8 cellular contexts compared by ENCODE assay signal in genomic region chr20:49562341-49563014, GRCh38. TPM values are rescaled to one million over a fixed set of nuclear protein-coding genes. Genes with fewer than 3 reads are reported as not detected.
DNase-seq lines count a peak whose midpoint lies in the region; ATAC-seq and TF ChIP-seq lines count a peak whose summit lies in the region.

No MANE protein-coding gene starts in this region.

- H3K23ac ChIP-seq in trophoblast cell (ENCODE audit: low read length), result no peak overlapping the region

- no peak overlapping the region for H4K12ac ChIP-seq in trophoblast cell (ENCODE audit: low read depth, low read length)

- no peak overlapping the region for H2BK5ac ChIP-seq in trophoblast cell (ENCODE audit: low read depth, low read length, poor library complexity)

- H4K8ac ChIP-seq in trophoblast cell (ENCODE audit: low read depth, low read length), result no peak overlapping the region

- H3K27me3 ChIP-seq in SK-N-SH (ENCODE audit: insufficient read depth), result no peaks in the 10 kb centered on the region
- no peaks in the 10 kb centered on the region for H3K27me3 ChIP-seq in trophoblast cell (ENCODE audit: insufficient read depth, low read length)

- TF ChIP-seq RAD21 in SK-N-SH (IDR thresholded peaks at IDR 0.05; ENCODE audit: low read length), result no peak

- peak in 1 of 2 experiments; percentile 55; a peak in 1 of 4 replicates for TF ChIP-seq EP300 in SK-N-SH (IDR thresholded peaks at IDR 0.05; ENCODE audit: borderline replicate concordance in 1 of 2, low read depth in 1 of 2, low read length in 1 of 2)

- H2BK120ac ChIP-seq in trophoblast cell (ENCODE audit: insufficient read depth, low read length, poor library complexity), result no peak overlapping the region

- no peaks in the 10 kb centered on the region for H3K9me2 ChIP-seq in SK-N-SH

- no peak overlapping the region; the same call in 1 of the 2 replicates for H2AFZ ChIP-seq in SK-N-SH (ENCODE audit: low read depth)
- no peak overlapping the region for H2AFZ ChIP-seq in trophoblast cell (ENCODE audit: insufficient read depth, low read length, poor library complexity)

- peak overlapping the region; percentile 8 for H3K18ac ChIP-seq in trophoblast cell (ENCODE audit: low read length)

- no peak overlapping the region for H3K14ac ChIP-seq in trophoblast cell (ENCODE audit: low read length)

- no peak overlapping the region for H4K91ac ChIP-seq in trophoblast cell (ENCODE audit: low read depth, low read length)

- peaks cover 4% of the 10 kb centered on the region for H3K79me1 ChIP-seq in trophoblast cell (ENCODE audit: low read length)

- POLR2A ChIA-PET in SK-N-SH (lab: Yijun Ruan, JAX), result no interaction called here

- H3K27ac ChIP-seq in SK-N-SH (ENCODE audit: low read depth in 2 of 2, low read length in 1 of 2) (no peak overlapping the region), trophoblast cell (ENCODE audit: low read depth, low read length) (peak overlapping the region; percentile 48), substantia nigra (ENCODE audit: low read depth, low read length, poor library complexity, severe bottlenecking) (no peak overlapping the region)

- H3K9me3 ChIP-seq in SK-N-SH (no peaks in the 10 kb centered on the region), trophoblast cell (ENCODE audit: insufficient read depth, low read depth, low read length) (peaks cover 2% of the 10 kb centered on the region)

- peak; percentile 33 for DNase-seq in COLO829 (ENCODE audit: low spot score)
- no peak for DNase-seq in SK-N-SH
- peak; percentile 86 for DNase-seq in Right ventricle myocardium superior
- no peak for DNase-seq in trophoblast cell
- no peak for DNase-seq in activated CD4-positive, alpha-beta T cell treated with anti-CD3 and anti-CD28 coated beads for 1 hour
- DNase-seq in NCI-H446 (lab: John Stamatoyannopoulos, UW), result no peak
- no peak for DNase-seq in substantia nigra (lab: John Stamatoyannopoulos, UW)

- CTCF ChIA-PET in SK-N-SH (lab: Yijun Ruan, JAX), result interaction anchor here (1.2 to 3.0 kb wide), 2 partner anchors 21 to 46 kb away, joined by 3 to 11 read pairs; no protein-coding TSS in a partner anchor

- intact Hi-C loops in Right ventricle myocardium superior (cut with DNase I), result no loop called here

- H4K20me1 ChIP-seq in SK-N-SH (ENCODE audit: insufficient read depth), result no peaks in the 10 kb centered on the region

- no peak for TF ChIP-seq CTCF in SK-N-SH (IDR thresholded peaks at IDR 0.05)

- peak; percentile 83 for ATAC-seq in Right ventricle myocardium superior (ENCODE audit: poor library complexity)
- ATAC-seq in GM21390 (IDR thresholded peaks at IDR 0.05; ENCODE audit: unreplicated experiment), result no peak

- 63% methylated on average over 19 of the region's 19 CpGs for WGBS in SK-N-SH (ENCODE audit: low lambda C conversion rate)
- WGBS in trophoblast cell (ENCODE audit: extremely low coverage, insufficient coverage, insufficient read length), result no CpG with 5 or more reads among the region's 19 CpGs

- H3K9ac ChIP-seq in SK-N-SH (no peak overlapping the region), trophoblast cell (ENCODE audit: low read length) (no peak overlapping the region)

- H3K4ac ChIP-seq in trophoblast cell (ENCODE audit: low read depth, low read length), result no peak overlapping the region

- H3K4me3 ChIP-seq in SK-N-SH (ENCODE audit: low read depth in 2 of 2, low read length in 1 of 2) (no peak overlapping the region), trophoblast cell (ENCODE audit: low read depth, low read length) (no peak overlapping the region)

- H3K36me3 ChIP-seq in SK-N-SH (replicated peaks in 1 of 2; ENCODE audit: control insufficient read depth in 1 of 2, insufficient read depth in 2 of 2, low read length in 1 of 2) (no peaks in the 10 kb centered on the region), trophoblast cell (ENCODE audit: control insufficient read depth in 1 of 2, insufficient read depth in 2 of 2, low read length in 2 of 2) (peaks cover 0 to 2% of the 10 kb centered on the region in 2 experiments)

- H3K79me2 ChIP-seq in SK-N-SH (ENCODE audit: insufficient read depth) (no peaks in the 10 kb centered on the region), trophoblast cell (ENCODE audit: control insufficient read depth, insufficient read depth, low read length, poor library complexity) (peaks cover 2% of the 10 kb centered on the region)

- H3K4me1 ChIP-seq in SK-N-SH (ENCODE audit: control insufficient read depth in 1 of 2, insufficient read depth in 2 of 2, low read depth in 1 of 2, low read length in 1 of 2) (peaks cover 2 to 4% of the 10 kb centered on the region in 2 experiments; a peak in 1 of 4 replicates), trophoblast cell (ENCODE audit: control insufficient read depth in 1 of 2, insufficient read depth in 2 of 2, low read length in 2 of 2) (peaks cover 14 to 15% of the 10 kb centered on the region in 2 experiments)

- H3K4me2 ChIP-seq in SK-N-SH (peak overlapping the region; percentile 44; the same call in 1 of the 2 replicates), trophoblast cell (ENCODE audit: low read length) (peak overlapping the region; percentile 13)

- peaks cover 16% of the 10 kb centered on the region for H3F3A ChIP-seq in SK-N-SH (replicated peaks; ENCODE audit: insufficient read depth)

- no peak overlapping the region for H2AK5ac ChIP-seq in trophoblast cell (ENCODE audit: low read length)

- peak overlapping the region; percentile 27 for H2BK12ac ChIP-seq in trophoblast cell (ENCODE audit: low read length)

TF ChIP-seq in SK-N-SH, 30 proteins besides CTCF, POLR2A, EP300 and RAD21 (continues in another document):
- no peak for TF ChIP-seq MEF2A (IDR thresholded peaks at IDR 0.05; ENCODE audit: borderline replicate concordance, low read depth)
- no peak for TF ChIP-seq USF1 (IDR thresholded peaks at IDR 0.05; ENCODE audit: borderline replicate concordance, low read depth)
- TF ChIP-seq TAF1 (IDR thresholded peaks at IDR 0.05; ENCODE audit: borderline replicate concordance, low read depth, low read length), result no peak
- no peak for TF ChIP-seq RFX5 (IDR thresholded peaks at IDR 0.05; ENCODE audit: low read length)
- TF ChIP-seq IRF3 (IDR thresholded peaks at IDR 0.05; ENCODE audit: low read depth, low read length), result no peak
- no peak for TF ChIP-seq ELF1 (IDR thresholded peaks at IDR 0.05)
- TF ChIP-seq RCOR1 (IDR thresholded peaks at IDR 0.05; ENCODE audit: low read length), result no peak
- TF ChIP-seq GABPA (IDR thresholded peaks at IDR 0.05; ENCODE audit: low read depth), result no peak
- peak; percentile 73 for TF ChIP-seq JUND (IDR thresholded peaks at IDR 0.05)
- TF ChIP-seq ZBTB33 (IDR thresholded peaks at IDR 0.05; ENCODE audit: borderline replicate concordance, low read depth), result no peak
- TF ChIP-seq YY1 (IDR thresholded peaks at IDR 0.05; ENCODE audit: low read depth), result no peak
- TF ChIP-seq SMC3 (IDR thresholded peaks at IDR 0.05; ENCODE audit: low read depth, low read length), result no peak
- no peak for TF ChIP-seq NRF1 (IDR thresholded peaks at IDR 0.05; ENCODE audit: low read depth, low read length)
- no peak for TF ChIP-seq POLR2AphosphoS5 (IDR thresholded peaks at IDR 0.05; ENCODE audit: low read depth, low read length)
- TF ChIP-seq FOXJ3 (CRISPR knock-in tag; IDR thresholded peaks at IDR 0.05), result no peak
- TF ChIP-seq FOXM1 (IDR thresholded peaks at IDR 0.05; ENCODE audit: low read depth), result no peak
- TF ChIP-seq FOSL2 (IDR thresholded peaks at IDR 0.05; ENCODE audit: borderline replicate concordance, low read depth), result peak; percentile 88
- no peak for TF ChIP-seq MAX (IDR thresholded peaks at IDR 0.05; ENCODE audit: low read depth)
- peak; percentile 79 for TF ChIP-seq RXRA (IDR thresholded peaks at IDR 0.05; ENCODE audit: borderline replicate concordance, low read depth)
- peak; percentile 59 for TF ChIP-seq TCF12 (IDR thresholded peaks at IDR 0.05)
- peak; percentile 45; the same call in 1 of the 2 replicates for TF ChIP-seq TEAD4 (IDR thresholded peaks at IDR 0.05; ENCODE audit: borderline replicate concordance, insufficient read depth)

RNA-seq across cellular contexts. Expression of gene PTGIS, which starts 5.5 kb away (rescaled TPM):
- polyA plus RNA-seq in SK-N-SH (2012; rRNA removed), result 0.67 and 1.0 TPM in 2 replicates
- 0.45 and 0.52 TPM in 2 replicates for polyA plus RNA-seq in SK-N-SH (2012; cell fraction: cytosol; rRNA removed)
- polyA plus RNA-seq in SK-N-SH (2012; cell fraction: nucleus; rRNA removed), result 0.49 and 0.54 TPM in 2 replicates
- total RNA-seq in Right ventricle myocardium superior, result 26.9 TPM
- 11.2 and 11.8 TPM in 2 replicates for polyA plus RNA-seq in trophoblast cell (2013)

Comparison
In these comparisons a context has a peak if more than half of its experiments do, and no peak if none do; other contexts are left out.
1. DNase-seq: peak in COLO829 (single experiment) and Right ventricle myocardium superior (single experiment); none in SK-N-SH (single experiment), trophoblast cell (0 of 2), activated CD4-positive, alpha-beta T cell treated with anti-CD3 and anti-CD28 coated beads for 1 hour (single experiment), NCI-H446 (0 of 2) and substantia nigra (0 of 49).